8 cellular contexts compared by ENCODE assay signal in the genomic region with DNA sequence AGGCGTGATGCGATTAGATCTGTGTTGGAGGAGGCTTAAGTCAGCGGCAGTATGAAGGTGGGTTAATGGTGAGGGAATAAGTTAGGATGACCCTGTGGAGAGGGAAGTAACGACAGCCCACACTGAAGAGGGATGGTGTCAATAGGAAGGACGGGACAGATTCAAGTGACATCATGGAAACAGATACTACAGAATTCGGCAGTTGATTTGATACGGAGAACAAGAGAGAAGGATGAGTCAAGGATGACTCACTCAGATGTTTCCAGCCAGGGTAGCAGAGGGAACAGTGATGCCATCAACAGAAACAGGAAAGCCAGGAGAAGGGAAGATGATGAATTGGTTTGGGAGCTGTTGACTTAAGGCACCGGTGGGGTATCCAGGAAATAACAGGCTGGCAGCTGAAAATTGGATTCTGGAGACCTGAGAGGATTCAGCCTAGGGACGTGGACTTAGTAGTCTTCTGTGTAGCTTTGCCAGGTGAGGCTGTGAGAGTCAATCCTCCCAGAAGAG. TPM values are rescaled to one million over a fixed set of nuclear protein-coding genes. Genes with fewer than 3 reads are reported as not detected.
DNase-seq lines count a peak whose midpoint lies in the region; FAIRE-seq lines count a peak whose summit lies in the region.

No MANE protein-coding gene starts in this region.

- H3K9me3 ChIP-seq in MG63 (no peaks in the 10 kb centered on the region), small intestine (ENCODE audit: control insufficient read depth, low read depth) (no peaks in the 10 kb centered on the region)

- H3K27me3 ChIP-seq in MG63: no peaks in the 10 kb centered on the region
- no peaks in the 10 kb centered on the region for H3K27me3 ChIP-seq in small intestine (ENCODE audit: control insufficient read depth in 2 of 2, insufficient read depth in 2 of 2, low read length in 2 of 2)

- no peak overlapping the region for H3K4me3 Mint-ChIP-seq in activated naive CD8-positive, alpha-beta T cell treated with anti-CD3 and anti-CD28 coated beads for 36 hours

- H3K4me3 ChIP-seq in MG63: no peak overlapping the region
- no peak overlapping the region for H3K4me3 ChIP-seq in small intestine (ENCODE audit: low read depth in 1 of 2, low read length in 2 of 2)

- H3K27me3 Mint-ChIP-seq in activated naive CD8-positive, alpha-beta T cell treated with anti-CD3 and anti-CD28 coated beads for 36 hours: peaks cover 11% of the 10 kb centered on the region

- peaks cover 48% of the 10 kb centered on the region for H3K4me1 Mint-ChIP-seq in activated naive CD8-positive, alpha-beta T cell treated with anti-CD3 and anti-CD28 coated beads for 36 hours

- FAIRE-seq in small intestine (lab: Jason Lieb, UNC): no peak

- no peak overlapping the region for H3K27ac ChIP-seq in small intestine (ENCODE audit: low read depth in 1 of 2, low read length in 1 of 2)

- 62 to 72% (median 65%) methylated on average over 9 of the region's 9 CpGs for WGBS in small intestine, 3 donors

- H3K36me3 Mint-ChIP-seq in activated naive CD8-positive, alpha-beta T cell treated with anti-CD3 and anti-CD28 coated beads for 36 hours: peaks cover 9% of the 10 kb centered on the region

- no peaks in the 10 kb centered on the region for H3K4me1 ChIP-seq in small intestine (ENCODE audit: control insufficient read depth in 2 of 2, insufficient read depth in 1 of 2, low read depth in 1 of 2, low read length in 1 of 2)

- H3K36me3 ChIP-seq in MG63 (no peaks in the 10 kb centered on the region), small intestine (ENCODE audit: control insufficient read depth in 2 of 2, insufficient read depth in 2 of 2, low read length in 2 of 2) (no peaks in the 10 kb centered on the region)

- no peaks in the 10 kb centered on the region for H3K9me3 Mint-ChIP-seq in activated naive CD8-positive, alpha-beta T cell treated with anti-CD3 and anti-CD28 coated beads for 36 hours

- DNase-seq in DMS53 (lab: John Stamatoyannopoulos, UW): peak; percentile 93
- DNase-seq in MG63: peak; percentile 73
- DNase-seq in activated naive CD8-positive, alpha-beta T cell treated with anti-CD3 and anti-CD28 coated beads for 36 hours: no peak
- DNase-seq in kidney tubule cell (ENCODE audit: low spot score): peak; percentile 97
- no peak for DNase-seq in NCI-H2107 (lab: John Stamatoyannopoulos, UW)
- DNase-seq in small intestine: no peak
- DNase-seq in stimulated activated naive CD4-positive, alpha-beta T cell (lab: John Stamatoyannopoulos, UW): no peak
- no peak for DNase-seq in NCI-H774 (lab: John Stamatoyannopoulos, UW)

- H3K27ac Mint-ChIP-seq in activated naive CD8-positive, alpha-beta T cell treated with anti-CD3 and anti-CD28 coated beads for 36 hours: peak overlapping the region; percentile 76

RNA-seq across cellular contexts. Expression of gene SHC4, which starts 38.0 kb away (rescaled TPM):
- total RNA-seq in MG63 (2014; rRNA removed; shearing (Covaris generic); ENCODE audit: low replicate concordance): not detected in 2 replicates
- 1 to 10 TPM; 3.7 to 4.1 TPM for total RNA-seq in activated naive CD8-positive, alpha-beta T cell treated with anti-CD3 and anti-CD28 coated beads for 36 hours
- under 1 TPM in 1 of 3 donors, not detected in 2; 0.52 TPM for polyA plus RNA-seq in small intestine

RNA-seq across cellular contexts. Expression of gene EID1, which starts 47.8 kb away (rescaled TPM):
- 221 and 272 TPM in 2 replicates for total RNA-seq in MG63 (2014; rRNA removed; shearing (Covaris generic); ENCODE audit: low replicate concordance)
- 100 to 1,000 TPM; 100 to 103 TPM for total RNA-seq in activated naive CD8-positive, alpha-beta T cell treated with anti-CD3 and anti-CD28 coated beads for 36 hours
- 10 to 100 TPM; 81.3 to 97.8 (median 85.2) TPM for polyA plus RNA-seq in small intestine

Comparison
In these comparisons a context has a peak if more than half of its experiments do, and no peak if none do; other contexts are left out.
1. DNase-seq: peak in DMS53 (single experiment), MG63 (single experiment) and kidney tubule cell (single experiment); none in activated naive CD8-positive, alpha-beta T cell treated with anti-CD3 and anti-CD28 coated beads for 36 hours (single experiment), NCI-H2107 (single experiment), small intestine (single experiment), stimulated activated naive CD4-positive, alpha-beta T cell (0 of 6) and NCI-H774 (single experiment).